ENCODE assay signal across 5 cellular contexts in the genomic region with DNA sequence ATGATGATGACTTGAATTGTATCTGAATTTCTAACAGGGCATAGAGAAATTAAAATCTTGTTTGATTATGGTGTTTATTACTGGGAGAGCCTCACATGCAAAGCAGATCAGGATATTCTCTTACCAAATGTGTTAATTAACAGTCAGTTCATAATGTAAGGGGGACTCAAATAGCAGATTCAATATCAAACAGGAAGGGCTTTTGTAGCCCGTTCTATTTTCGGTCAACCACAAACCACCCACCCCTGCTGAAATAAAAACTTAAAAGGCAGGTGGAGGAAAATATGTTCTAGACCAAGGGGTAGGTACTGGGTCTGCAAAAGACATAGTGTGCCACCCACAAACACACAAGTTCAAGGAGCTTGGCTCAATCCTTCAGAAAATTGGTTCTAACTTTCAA.
DNase-seq lines count a peak whose midpoint lies in the region; TF ChIP-seq lines count a peak whose summit lies in the region.
"Not testable (repeated sequence)": the region's sequence is repeated elsewhere in the genome, so short reads cannot be mapped to it uniquely, and the experiment has no call there.

No MANE protein-coding gene starts in this region.

- H3K27me3 ChIP-seq in BLaER1; KMS-11 (ENCODE audit: insufficient read depth, low read depth); OCI-LY1 (ENCODE audit: insufficient read depth, low read length); SU-DHL-6 (ENCODE audit: low read length): not testable (repeated sequence)

- H3K9ac ChIP-seq in BLaER1; KMS-11; OCI-LY1 (ENCODE audit: low read length); SU-DHL-6 (ENCODE audit: low read length): not testable (repeated sequence)

- not testable (repeated sequence) for H2AFZ ChIP-seq in KMS-11 (ENCODE audit: low read depth); OCI-LY1 (ENCODE audit: low read length); SU-DHL-6 (ENCODE audit: low read depth, low read length, severe bottlenecking)

- not testable (repeated sequence) for TF ChIP-seq CTCF in KMS-11 (conservative IDR thresholded peaks at IDR 0.05; ENCODE audit: low read depth, low read length); OCI-LY1 (IDR thresholded peaks at IDR 0.05; ENCODE audit: low read length); SU-DHL-6 (IDR thresholded peaks at IDR 0.05; ENCODE audit: insufficient read depth, low read length, poor library complexity, severe bottlenecking)

- not testable (repeated sequence) for H3K27ac ChIP-seq in BLaER1, KMS-11
- H3K27ac ChIP-seq in OCI-LY1 (ENCODE audit: low read depth, low read length, poor library complexity, severe bottlenecking) = peak overlapping the region; percentile 57
- peak overlapping the region; percentile 74 for H3K27ac ChIP-seq in SU-DHL-6 (ENCODE audit: low read depth, low read length)

- DNase-seq in NAMALWA (ENCODE audit: low spot score) = peak; percentile 1

- not testable (repeated sequence) for H3K4me3 ChIP-seq in BLaER1; KMS-11 (IDR thresholded peaks at IDR 0.05; ENCODE audit: insufficient read depth, low read depth, low read length); OCI-LY1 (ENCODE audit: low read depth, low read length, poor library complexity, severe bottlenecking); SU-DHL-6 (ENCODE audit: insufficient read depth, low read length, poor library complexity, severe bottlenecking)

- not testable (repeated sequence) for H3K9me2 ChIP-seq in OCI-LY1 (ENCODE audit: low read depth, low read length); SU-DHL-6 (replicated peaks; ENCODE audit: insufficient read depth, low read length)

- H3K4me2 ChIP-seq in BLaER1 (peak overlapping the region; percentile 22; the same call in 1 of the 2 replicates), KMS-11 (0 out of 2 replicates have a peak overlapping the region, but pooled peaks have one; percentile 21), SU-DHL-6 (ENCODE audit: low read depth, low read length, poor library complexity, severe bottlenecking) (peak overlapping the region; percentile 30)
- not testable (repeated sequence) for H3K4me2 ChIP-seq in OCI-LY1 (ENCODE audit: low read length)

- not testable (repeated sequence) for H4K20me1 ChIP-seq in BLaER1; KMS-11 (ENCODE audit: insufficient read depth); OCI-LY1 (ENCODE audit: insufficient read depth, low read length); SU-DHL-6 (ENCODE audit: low read depth, low read length)

- not testable (repeated sequence) for H3F3A ChIP-seq in OCI-LY1 (ENCODE audit: insufficient read depth, low read length); SU-DHL-6 (ENCODE audit: insufficient read depth)

- H3K4me1 ChIP-seq in BLaER1; KMS-11 (ENCODE audit: low read depth, poor library complexity, severe bottlenecking); OCI-LY1 (ENCODE audit: insufficient read depth, low read length, severe bottlenecking): not testable (repeated sequence)

- H3K9me3 ChIP-seq in BLaER1; OCI-LY1 (ENCODE audit: low read length); SU-DHL-6 (ENCODE audit: insufficient read depth, low read length): not testable (repeated sequence)

- not testable (repeated sequence) for H3K79me2 ChIP-seq in KMS-11 (ENCODE audit: insufficient read depth, low read depth); OCI-LY1 (ENCODE audit: insufficient read depth, low read length); SU-DHL-6 (ENCODE audit: insufficient read depth, low read length)

- H3K36me3 ChIP-seq in BLaER1; KMS-11 (ENCODE audit: insufficient read depth); OCI-LY1 (ENCODE audit: insufficient read depth, low read length); SU-DHL-6 (ENCODE audit: low read length): not testable (repeated sequence)
